In genomic region chr13:103694033-103694432, GRCh38 we compare ENCODE assay signal across 14 cellular contexts.
"Had no signal": no experiment of that assay in that cellular context is flagged by ENCODE, and none has a peak within 500 bp of the region (broad histone marks: within the 10 kb centered on the region; RNA-seq: fewer than 3 reads in every experiment).

No MANE protein-coding gene starts in this region.

- H3K4me1 Mint-ChIP-seq: activated CD4-positive, alpha-beta memory T cell treated with anti-CD3 and anti-CD28 coated beads, Interleukin-2, amount 10 ng/mL, durations not matched to agents 7 days and 5 days; activated CD4-positive, alpha-beta T cell treated with anti-CD3 and anti-CD28 coated beads for 36 hours; natural killer cell had no signal

- DNase-seq: activated CD4-positive, alpha-beta memory T cell treated with anti-CD3 and anti-CD28 coated beads, Interleukin-2, amount 10 ng/mL, durations not matched to agents 7 days and 5 days; activated CD4-positive, alpha-beta T cell treated with anti-CD3 and anti-CD28 coated beads for 36 hours; activated naive CD4-positive, alpha-beta T cell treated with anti-CD3 and anti-CD28 coated beads for 36 hours; esophagus squamous epithelium; foreskin fibroblast; heart left ventricle; lower lobe of right lung; natural killer cell; right lobe of liver; stimulated activated CD4-positive, alpha-beta T cell treated with anti-CD3 and anti-CD28 coated beads, Interleukin-2, amount 100 ng/mL, for 24 hours; stimulated activated naive CD4-positive, alpha-beta T cell; T1000; transverse colon had no signal

- H3K9me3 Mint-ChIP-seq: activated naive CD4-positive, alpha-beta T cell treated with anti-CD3 and anti-CD28 coated beads for 36 hours had no signal

- H3K27me3 Mint-ChIP-seq: activated CD4-positive, alpha-beta memory T cell treated with anti-CD3 and anti-CD28 coated beads, Interleukin-2, amount 10 ng/mL, durations not matched to agents 7 days and 5 days; activated CD4-positive, alpha-beta T cell treated with anti-CD3 and anti-CD28 coated beads for 36 hours; progenitor cell of endocrine pancreas had no signal

- H3K9me3 ChIP-seq: esophagus squamous epithelium, heart left ventricle, lower lobe of right lung, right lobe of liver, transverse colon had no signal

- H3K4me3 ChIP-seq: esophagus squamous epithelium, heart left ventricle, lower lobe of right lung, right lobe of liver, transverse colon had no signal

- H3K27ac ChIP-seq: esophagus squamous epithelium, heart left ventricle, lower lobe of right lung, right lobe of liver, transverse colon had no signal

- ATAC-seq: activated CD4-positive, alpha-beta T cell treated with anti-CD3 and anti-CD28 coated beads for 36 hours; heart left ventricle; lower lobe of right lung; natural killer cell; right lobe of liver had no signal

- H3K36me3 ChIP-seq: esophagus squamous epithelium, heart left ventricle, lower lobe of right lung, right lobe of liver, transverse colon had no signal

- H3K27ac Mint-ChIP-seq: activated CD4-positive, alpha-beta memory T cell treated with anti-CD3 and anti-CD28 coated beads, Interleukin-2, amount 10 ng/mL, durations not matched to agents 7 days and 5 days; activated CD4-positive, alpha-beta T cell treated with anti-CD3 and anti-CD28 coated beads for 36 hours; activated naive CD4-positive, alpha-beta T cell treated with anti-CD3 and anti-CD28 coated beads for 36 hours; natural killer cell; progenitor cell of endocrine pancreas had no signal

- H3K4me1 ChIP-seq: esophagus squamous epithelium, heart left ventricle, lower lobe of right lung, transverse colon had no signal

- H3K4me3 Mint-ChIP-seq: activated CD4-positive, alpha-beta memory T cell treated with anti-CD3 and anti-CD28 coated beads, Interleukin-2, amount 10 ng/mL, durations not matched to agents 7 days and 5 days; activated CD4-positive, alpha-beta T cell treated with anti-CD3 and anti-CD28 coated beads for 36 hours; activated naive CD4-positive, alpha-beta T cell treated with anti-CD3 and anti-CD28 coated beads for 36 hours; natural killer cell had no signal

- H3K27me3 ChIP-seq: esophagus squamous epithelium, heart left ventricle, right lobe of liver, transverse colon had no signal
